27 cellular contexts compared by ENCODE assay signal in genomic region chr3:58965870-58966269, GRCh38.
A peak's percentile ranks its signal among the peaks of the same experiment; 100 is the strongest.
DNase-seq lines count a peak whose midpoint lies in the region; ATAC-seq and TF ChIP-seq lines count a peak whose summit lies in the region.
"Had no signal": no experiment of that assay in that cellular context is flagged by ENCODE, and none has a peak within 500 bp of the region (broad histone marks: within the 10 kb centered on the region; RNA-seq: fewer than 3 reads in every experiment).

No MANE protein-coding gene starts in this region.

- H3K4me3 Mint-ChIP-seq in chondrocyte (ENCODE audit: unreplicated experiment): no peak overlapping the region
- H3K4me3 Mint-ChIP-seq: activated CD4-positive, alpha-beta memory T cell treated with anti-CD3 and anti-CD28 coated beads, Interleukin-2, amount 10 ng/mL, durations not matched to agents 7 days and 5 days; activated naive CD8-positive, alpha-beta T cell treated with anti-CD3 and anti-CD28 coated beads, Interleukin-2, amount 10 ng/mL, durations not matched to agents 7 days and 5 days; brain; CD4-positive, alpha-beta memory T cell; endodermal cell had no signal

- H3K9me3 Mint-ChIP-seq in chondrocyte (ENCODE audit: low read depth): peaks cover 14% of the 10 kb centered on the region
- H3K9me3 Mint-ChIP-seq: activated CD4-positive, alpha-beta memory T cell treated with anti-CD3 and anti-CD28 coated beads, Interleukin-2, amount 10 ng/mL, durations not matched to agents 7 days and 5 days; endodermal cell had no signal

- H3K18ac ChIP-seq in mesenchymal stem cell (ENCODE audit: low read depth in 1 of 2, low read length in 2 of 2): no peak overlapping the region

- H3K27me3 ChIP-seq in mesenchymal stem cell (ENCODE audit: control insufficient read depth in 1 of 2, insufficient read depth in 1 of 2, low read length in 2 of 2): no peaks in the 10 kb centered on the region
- H3K27me3 ChIP-seq: esophagus squamous epithelium, SJSA1 had no signal

- peaks cover 49% of the 10 kb centered on the region for H3K4me1 Mint-ChIP-seq in chondrocyte (ENCODE audit: low read depth)
- H3K4me1 Mint-ChIP-seq: activated CD4-positive, alpha-beta memory T cell treated with anti-CD3 and anti-CD28 coated beads, Interleukin-2, amount 10 ng/mL, durations not matched to agents 7 days and 5 days; activated naive CD8-positive, alpha-beta T cell treated with anti-CD3 and anti-CD28 coated beads, Interleukin-2, amount 10 ng/mL, durations not matched to agents 7 days and 5 days; CD4-positive, alpha-beta memory T cell had no signal

- no peak overlapping the region for H2AFZ ChIP-seq in mesenchymal stem cell (ENCODE audit: low read depth, low read length)

- H3K36me3 ChIP-seq in mesenchymal stem cell (ENCODE audit: control insufficient read depth in 1 of 2, insufficient read depth in 2 of 2, low read depth in 1 of 2, low read length in 2 of 2): no peaks in the 10 kb centered on the region
- H3K36me3 ChIP-seq: esophagus squamous epithelium, SJSA1 had no signal

- no peaks in the 10 kb centered on the region for H3K27me3 Mint-ChIP-seq in chondrocyte (ENCODE audit: low read depth)
- H3K27me3 Mint-ChIP-seq: activated CD4-positive, alpha-beta memory T cell treated with anti-CD3 and anti-CD28 coated beads, Interleukin-2, amount 10 ng/mL, durations not matched to agents 7 days and 5 days; CD4-positive, alpha-beta memory T cell had no signal

- no peak overlapping the region for H2BK120ac ChIP-seq in mesenchymal stem cell (ENCODE audit: low read depth, low read length)

- no peak overlapping the region for H3K4me2 ChIP-seq in mesenchymal stem cell (ENCODE audit: low read length, poor library complexity, severe bottlenecking)
- H3K4me2 ChIP-seq: KMS-11 had no signal

- H3K27ac ChIP-seq in mesenchymal stem cell (ENCODE audit: low read length, poor library complexity, severe bottlenecking): no peak overlapping the region
- H3K27ac ChIP-seq: coronary artery, esophagus squamous epithelium, KMS-11, SJSA1 had no signal

- DNase-seq in AG04449 (ENCODE audit: low read depth, low spot score) (peak; percentile 28), GM03348 (ENCODE audit: low spot score) (peak; percentile 47), chondrocyte (ENCODE audit: low spot score) (no peak), mesenchymal stem cell (no peak), omental fat pad (ENCODE audit: low spot score) (no peak), KBM-7 (no peak), ACHN (no peak), NCI-H524 treated with DMSO at 0.1 percent for 48 hours (lab: John Stamatoyannopoulos, UW) (no peak)
- DNase-seq: activated CD4-positive, alpha-beta memory T cell treated with anti-CD3 and anti-CD28 coated beads, Interleukin-2, amount 10 ng/mL, durations not matched to agents 7 days and 5 days; activated CD4-positive, CD25-positive, alpha-beta regulatory T cell treated with anti-CD3 and anti-CD28 coated beads, Interleukin-2, amount 50 U/mL, for 72 hours; activated effector memory CD4-positive, alpha-beta T cell treated with Interleukin-2 at 50 U/mL for 16 hours; activated naive CD8-positive, alpha-beta T cell treated with anti-CD3 and anti-CD28 coated beads, Interleukin-2, amount 10 ng/mL, durations not matched to agents 7 days and 5 days; CD4-positive, alpha-beta memory T cell; endodermal cell; esophagus squamous epithelium; GOT3; head of caudate nucleus; NCI-H1436 treated with DMSO at 0.1 percent for 48 hours; NCI-H510A; NK-92 treated with Interleukin-12 subunit alpha and Interleukin-12 subunit beta, amount 100 ng/mL, for 24 hours; stimulated activated naive CD8-positive, alpha-beta T cell treated with anti-CD3 and anti-CD28 coated beads, Interleukin-15, Interleukin-2, amounts not matched to agents 100 U/mL and 50 U/mL, for 24 hours; T-helper 1 cell had no signal

- H3K79me1 ChIP-seq in mesenchymal stem cell (replicated peaks; ENCODE audit: low read length, poor library complexity, severe bottlenecking): no peaks in the 10 kb centered on the region

- H3K14ac ChIP-seq in mesenchymal stem cell (ENCODE audit: low read length in 2 of 2): peak overlapping the region in 1 of 2 experiments; percentile 75

- no peak overlapping the region for H2AK5ac ChIP-seq in mesenchymal stem cell (ENCODE audit: low read length, severe bottlenecking)

- CTCF ChIA-PET in AG04449 (lab: Yijun Ruan, JAX): interaction anchor here (0.8 to 1.3 kb wide), 2 partner anchors 28 to 87 kb away, joined by 3 to 5 read pairs; no protein-coding TSS in a partner anchor

- no peak overlapping the region for H2BK15ac ChIP-seq in mesenchymal stem cell (ENCODE audit: low read depth, poor library complexity, severe bottlenecking)

- H3K9ac ChIP-seq in mesenchymal stem cell (ENCODE audit: low read length): peak overlapping the region; percentile 89
- H3K9ac ChIP-seq: KMS-11 had no signal

- peak overlapping the region; percentile 97 for H3K27ac Mint-ChIP-seq in chondrocyte (ENCODE audit: unreplicated experiment)
- H3K27ac Mint-ChIP-seq: activated CD4-positive, alpha-beta memory T cell treated with anti-CD3 and anti-CD28 coated beads, Interleukin-2, amount 10 ng/mL, durations not matched to agents 7 days and 5 days; activated naive CD8-positive, alpha-beta T cell treated with anti-CD3 and anti-CD28 coated beads, Interleukin-2, amount 10 ng/mL, durations not matched to agents 7 days and 5 days; brain; CD4-positive, alpha-beta memory T cell; endodermal cell had no signal

- H2BK5ac ChIP-seq in mesenchymal stem cell (ENCODE audit: low read depth, low read length, poor library complexity, severe bottlenecking): no peak overlapping the region

- no peak overlapping the region for H3K23ac ChIP-seq in mesenchymal stem cell (ENCODE audit: low read length in 2 of 2)

- no peak overlapping the region for H2BK12ac ChIP-seq in mesenchymal stem cell (ENCODE audit: low read length in 2 of 2)

- in situ Hi-C loops in KBM-7 (cut with MboI; ENCODE audit: low pct_unique_long_range_greater_than_20kb, low sequenced_read_pairs) (no loop called here), ACHN (cut with HindIII; ENCODE audit: low pct_ligation_motif_present, low pct_unique_long_range_greater_than_20kb, low sequenced_read_pairs) (no loop called here)

- H3K4me3 ChIP-seq in AG04449 (ENCODE audit: low read depth, low read length): no peak overlapping the region
- no peak overlapping the region for H3K4me3 ChIP-seq in mesenchymal stem cell (ENCODE audit: insufficient read depth in 1 of 2, low read depth in 1 of 2, low read length in 2 of 2)
- H3K4me3 ChIP-seq: coronary artery, esophagus squamous epithelium, SJSA1 had no signal

- no peak overlapping the region for H4K91ac ChIP-seq in mesenchymal stem cell (ENCODE audit: low read length)

- no peak overlapping the region for H3K4ac ChIP-seq in mesenchymal stem cell (ENCODE audit: low read depth in 1 of 2, low read length in 2 of 2)

- H3K4me1 ChIP-seq in mesenchymal stem cell (ENCODE audit: control insufficient read depth, insufficient read depth, low read depth, low read length): peaks cover 2% of the 10 kb centered on the region
- H3K4me1 ChIP-seq: esophagus squamous epithelium, SJSA1 had no signal

- WGBS in mesenchymal stem cell: 95% methylated on average over 2 of the region's 2 CpGs

- H3K9me3 ChIP-seq in mesenchymal stem cell (ENCODE audit: control insufficient read depth, low read length): no peaks in the 10 kb centered on the region
- H3K9me3 ChIP-seq: esophagus squamous epithelium, SJSA1 had no signal

- peaks cover 3% of the 10 kb centered on the region for H3K36me3 Mint-ChIP-seq in chondrocyte (ENCODE audit: low read depth)
- H3K36me3 Mint-ChIP-seq: activated naive CD8-positive, alpha-beta T cell treated with anti-CD3 and anti-CD28 coated beads, Interleukin-2, amount 10 ng/mL, durations not matched to agents 7 days and 5 days; brain; CD4-positive, alpha-beta memory T cell had no signal

- H4K8ac ChIP-seq in mesenchymal stem cell (ENCODE audit: low read length): no peak overlapping the region

- POLR2A ChIA-PET in AG04449 (lab: Yijun Ruan, JAX): no interaction called here

- no peak for ATAC-seq in omental fat pad (ENCODE audit: low FRiP score)
- ATAC-seq: Panc1; stimulated activated naive CD8-positive, alpha-beta T cell treated with anti-CD3 and anti-CD28 coated beads, Interleukin-15, Interleukin-2, amounts not matched to agents 100 U/mL and 50 U/mL, for 24 hours had no signal

- no peak for TF ChIP-seq CTCF in AG04449 (IDR thresholded peaks at IDR 0.05; ENCODE audit: insufficient read depth, low read length, missing control alignments)
- no peak for TF ChIP-seq CTCF in chondrocyte (IDR thresholded peaks at IDR 0.05)
- no peak for TF ChIP-seq CTCF in omental fat pad (IDR thresholded peaks at IDR 0.05)

Comparison
In these comparisons a context has a peak if more than half of its experiments do, and no peak if none do; other contexts are left out.
1. DNase-seq: peak in AG04449 (single experiment) and GM03348 (single experiment); none in chondrocyte (single experiment), mesenchymal stem cell (single experiment), omental fat pad (single experiment), KBM-7 (single experiment), ACHN (single experiment) and NCI-H524 treated with DMSO at 0.1 percent for 48 hours (single experiment).